ENCODE assay signal across 16 cellular contexts in the genomic region with DNA sequence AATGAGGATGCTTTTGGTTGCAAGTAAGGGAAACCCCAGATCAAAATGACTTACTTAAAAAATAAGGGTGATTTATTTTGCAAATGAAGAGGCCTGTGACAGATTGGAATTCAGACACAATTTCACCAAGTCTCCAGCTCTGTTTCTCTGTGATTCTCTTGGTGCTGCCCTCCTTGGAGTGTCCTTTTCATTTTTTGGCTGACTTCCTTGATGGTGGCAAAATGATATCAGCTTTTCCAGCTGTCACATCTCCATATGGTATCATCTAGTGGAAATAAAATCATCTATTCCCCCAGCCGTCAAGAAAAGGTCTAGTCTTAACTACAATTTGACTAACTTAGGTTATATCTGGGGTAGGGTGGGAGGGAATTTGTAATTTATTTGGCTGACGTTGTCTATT.
A peak's percentile ranks its signal among the peaks of the same experiment; 100 is the strongest.
DNase-seq lines count a peak whose midpoint lies in the region.
"Had no signal": no experiment of that assay in that cellular context is flagged by ENCODE, and none has a peak within 500 bp of the region (broad histone marks: within the 10 kb centered on the region; RNA-seq: fewer than 3 reads in every experiment).

No MANE protein-coding gene starts in this region.

- DNase-seq in NCI-H2171 treated with DMSO at 0.1 percent for 48 hours (lab: John Stamatoyannopoulos, UW) (peak; percentile 44), NCI-H2171 (lab: John Stamatoyannopoulos, UW) (no peak), G401 (ENCODE audit: low spot score) (peak; percentile 71), cerebellar cortex (ENCODE audit: low spot score) (peak; percentile 64), DMS53 treated with DMSO at 0.1 percent for 48 hours (lab: John Stamatoyannopoulos, UW; ENCODE audit: unreplicated experiment) (no peak)
- DNase-seq: 8988T; ACHN; BE2C; CD4-positive, alpha-beta memory T cell; CD4-positive, CD25-positive, alpha-beta regulatory T cell; CD8-positive, alpha-beta memory T cell; COR-L47; DMS153; DMS53; DMS79 treated with DMSO at 0.1 percent for 48 hours; GDM1 had no signal

- in situ Hi-C loops in G401 (cut with HindIII; ENCODE audit: low sequenced_read_pairs), result no loop called here

Comparison
In these comparisons a context has a peak if more than half of its experiments do, and no peak if none do; other contexts are left out.
1. DNase-seq: peak in NCI-H2171 treated with DMSO at 0.1 percent for 48 hours (single experiment), G401 (single experiment) and cerebellar cortex (single experiment); none in NCI-H2171 (single experiment) and DMS53 treated with DMSO at 0.1 percent for 48 hours (single experiment).